ENCODE assay signal across 1 cellular context in the genomic region with DNA sequence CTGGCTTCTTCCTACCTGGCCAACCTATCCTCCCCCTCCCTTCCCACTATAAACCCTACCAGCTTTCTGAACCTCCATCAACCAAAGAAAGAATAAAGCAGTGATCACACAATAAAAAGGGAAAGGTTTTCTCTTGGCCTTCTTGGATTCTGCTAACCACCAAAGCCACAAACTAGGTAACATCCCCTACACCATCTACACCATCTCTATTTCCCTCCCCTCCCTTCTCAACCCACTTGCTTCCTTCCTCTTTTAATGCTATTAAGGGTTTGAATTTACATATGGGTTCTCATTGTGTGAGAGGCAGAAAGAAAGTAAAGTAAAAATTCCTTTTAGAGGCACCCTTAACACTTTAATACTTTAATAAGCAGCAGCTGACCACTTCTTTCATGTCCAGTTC.
TF ChIP-seq lines count a peak whose summit lies in the region.

No MANE protein-coding gene starts in this region.

TF ChIP-seq in GM23338, 12 proteins besides CTCF, POLR2A, EP300 and RAD21 (continued from another document):
- TF ChIP-seq, protein P1, sequence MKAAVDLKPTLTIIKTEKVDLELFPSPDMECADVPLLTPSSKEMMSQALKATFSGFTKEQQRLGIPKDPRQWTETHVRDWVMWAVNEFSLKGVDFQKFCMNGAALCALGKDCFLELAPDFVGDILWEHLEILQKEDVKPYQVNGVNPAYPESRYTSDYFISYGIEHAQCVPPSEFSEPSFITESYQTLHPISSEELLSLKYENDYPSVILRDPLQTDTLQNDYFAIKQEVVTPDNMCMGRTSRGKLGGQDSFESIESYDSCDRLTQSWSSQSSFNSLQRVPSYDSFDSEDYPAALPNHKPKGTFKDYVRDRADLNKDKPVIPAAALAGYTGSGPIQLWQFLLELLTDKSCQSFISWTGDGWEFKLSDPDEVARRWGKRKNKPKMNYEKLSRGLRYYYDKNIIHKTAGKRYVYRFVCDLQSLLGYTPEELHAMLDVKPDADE (IDR thresholded peaks at IDR 0.05): no peak
- TF ChIP-seq EZH2 (IDR thresholded peaks at IDR 0.05; ENCODE audit: low read depth, unreplicated experiment): no peak
- no peak for TF ChIP-seq ZNF114 (CRISPR knock-in tag; IDR thresholded peaks at IDR 0.05)
- TF ChIP-seq, protein P2, sequence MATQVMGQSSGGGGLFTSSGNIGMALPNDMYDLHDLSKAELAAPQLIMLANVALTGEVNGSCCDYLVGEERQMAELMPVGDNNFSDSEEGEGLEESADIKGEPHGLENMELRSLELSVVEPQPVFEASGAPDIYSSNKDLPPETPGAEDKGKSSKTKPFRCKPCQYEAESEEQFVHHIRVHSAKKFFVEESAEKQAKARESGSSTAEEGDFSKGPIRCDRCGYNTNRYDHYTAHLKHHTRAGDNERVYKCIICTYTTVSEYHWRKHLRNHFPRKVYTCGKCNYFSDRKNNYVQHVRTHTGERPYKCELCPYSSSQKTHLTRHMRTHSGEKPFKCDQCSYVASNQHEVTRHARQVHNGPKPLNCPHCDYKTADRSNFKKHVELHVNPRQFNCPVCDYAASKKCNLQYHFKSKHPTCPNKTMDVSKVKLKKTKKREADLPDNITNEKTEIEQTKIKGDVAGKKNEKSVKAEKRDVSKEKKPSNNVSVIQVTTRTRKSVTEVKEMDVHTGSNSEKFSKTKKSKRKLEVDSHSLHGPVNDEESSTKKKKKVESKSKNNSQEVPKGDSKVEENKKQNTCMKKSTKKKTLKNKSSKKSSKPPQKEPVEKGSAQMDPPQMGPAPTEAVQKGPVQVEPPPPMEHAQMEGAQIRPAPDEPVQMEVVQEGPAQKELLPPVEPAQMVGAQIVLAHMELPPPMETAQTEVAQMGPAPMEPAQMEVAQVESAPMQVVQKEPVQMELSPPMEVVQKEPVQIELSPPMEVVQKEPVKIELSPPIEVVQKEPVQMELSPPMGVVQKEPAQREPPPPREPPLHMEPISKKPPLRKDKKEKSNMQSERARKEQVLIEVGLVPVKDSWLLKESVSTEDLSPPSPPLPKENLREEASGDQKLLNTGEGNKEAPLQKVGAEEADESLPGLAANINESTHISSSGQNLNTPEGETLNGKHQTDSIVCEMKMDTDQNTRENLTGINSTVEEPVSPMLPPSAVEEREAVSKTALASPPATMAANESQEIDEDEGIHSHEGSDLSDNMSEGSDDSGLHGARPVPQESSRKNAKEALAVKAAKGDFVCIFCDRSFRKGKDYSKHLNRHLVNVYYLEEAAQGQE (IDR thresholded peaks at IDR 0.05; ENCODE audit: unreplicated experiment): no peak
